Comparison of ENCODE assay signal across 15 cellular contexts in the genomic region with DNA sequence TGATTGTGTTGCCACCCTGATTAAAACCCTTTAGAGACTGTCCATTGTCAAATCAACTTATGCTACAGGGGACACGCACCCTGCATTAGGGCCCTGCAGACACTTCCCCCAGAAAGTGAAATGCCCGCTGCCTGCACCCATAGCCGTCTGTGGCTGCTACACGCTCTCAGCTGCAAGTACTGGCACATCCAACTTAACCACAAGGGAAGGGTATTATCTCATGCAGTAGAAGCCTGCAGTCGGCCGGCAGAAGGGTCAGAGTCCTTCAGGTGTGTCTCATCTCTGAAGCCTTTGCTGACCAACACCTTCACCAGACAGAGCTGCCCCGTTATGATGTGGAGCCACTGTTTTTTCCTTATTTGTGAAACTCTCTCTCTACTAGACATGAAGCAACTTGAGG. TPM values are rescaled to one million over a fixed set of nuclear protein-coding genes. Genes with fewer than 3 reads are reported as not detected.
DNase-seq lines count a peak whose midpoint lies in the region; ATAC-seq and TF ChIP-seq lines count a peak whose summit lies in the region.
"Had no signal": no experiment of that assay in that cellular context is flagged by ENCODE, and none has a peak within 500 bp of the region (broad histone marks: within the 10 kb centered on the region; RNA-seq: fewer than 3 reads in every experiment).

No MANE protein-coding gene starts in this region.

- no TSS peak for BruUV-seq in mammary epithelial cell (replicated peaks; lab: Mats Ljungman, UMichigan)

- TF ChIP-seq CTCF in mammary epithelial cell (conservative IDR thresholded peaks at IDR 0.05 in 1 of 2, IDR thresholded peaks at IDR 0.05 in 1 of 2; ENCODE audit: extremely low read depth in 1 of 2, insufficient read depth in 1 of 2, low read depth in 1 of 2, low read length in 2 of 2): no peak

- no peaks in the 10 kb centered on the region for H3K27me3 ChIP-seq in Karpas-422 (ENCODE audit: low read length)
- H3K27me3 ChIP-seq in mammary epithelial cell (ENCODE audit: insufficient read depth, low read length): no peaks in the 10 kb centered on the region
- H3K27me3 ChIP-seq: neural progenitor cell had no signal

- H3K79me2 ChIP-seq in Karpas-422 (ENCODE audit: low read length): no peaks in the 10 kb centered on the region
- no peaks in the 10 kb centered on the region for H3K79me2 ChIP-seq in mammary epithelial cell (ENCODE audit: insufficient read depth, low read length)

- CTCF ChIA-PET in mammary epithelial cell (lab: Charles Lee; ENCODE audit: low non-redundant PET): no interaction called here

- peak; percentile 64 for ATAC-seq in GM18498 (IDR thresholded peaks at IDR 0.05; ENCODE audit: unreplicated experiment)
- no peak for ATAC-seq in GM18907 (IDR thresholded peaks at IDR 0.05; ENCODE audit: unreplicated experiment)
- ATAC-seq: activated T-cell treated with anti-CD3 and anti-CD28 coated beads, Interleukin-2, amount 50 U/mL, for 4 hours had no signal

- H3K36me3 ChIP-seq in Karpas-422 (ENCODE audit: insufficient read depth, low read length) (peaks cover 39% of the 10 kb centered on the region), mammary epithelial cell (ENCODE audit: insufficient read depth, low read length) (peaks cover 5% of the 10 kb centered on the region)
- H3K36me3 ChIP-seq: neural progenitor cell had no signal

- H3K27ac ChIP-seq in Karpas-422 (ENCODE audit: low read length) (peak overlapping the region; percentile 70), mammary epithelial cell (ENCODE audit: insufficient read depth, low read depth, low read length) (peak overlapping the region; percentile 68), caudate nucleus (ENCODE audit: low read depth, low read length) (no peak overlapping the region)
- H3K27ac ChIP-seq: neural progenitor cell had no signal

- H3K9ac ChIP-seq in Karpas-422 (ENCODE audit: low read length): peak overlapping the region; percentile 47
- H3K9ac ChIP-seq in mammary epithelial cell (ENCODE audit: insufficient read depth, low read length): peak overlapping the region; percentile 23
- H3K9ac ChIP-seq: neural progenitor cell had no signal

- in situ Hi-C loops in mammary epithelial cell (cut with MboI; ENCODE audit: low sequenced_read_pairs in 2 of 2): no loop called here

- H4K20me1 ChIP-seq in Karpas-422 (ENCODE audit: insufficient read depth, low read depth, low read length) (no peaks in the 10 kb centered on the region), mammary epithelial cell (ENCODE audit: insufficient read depth, low read length) (no peaks in the 10 kb centered on the region)

- H3K4me1 ChIP-seq in Karpas-422 (ENCODE audit: low read length) (peaks cover 27% of the 10 kb centered on the region), mammary epithelial cell (ENCODE audit: insufficient read depth, low read length) (peaks cover 31% of the 10 kb centered on the region)
- H3K4me1 ChIP-seq: neural progenitor cell had no signal

- intact Hi-C loops in mammary epithelial cell (cut with micrococcal nuclease): loop anchor here (1.0 kb wide), 1 partner anchor 15 kb away; no protein-coding TSS in a partner anchor

- H2AFZ ChIP-seq in Karpas-422 (ENCODE audit: low read length) (peak overlapping the region; percentile 20; the same call in 1 of the 2 replicates), mammary epithelial cell (ENCODE audit: low read depth, low read length) (peak overlapping the region; percentile 29)
- H2AFZ ChIP-seq: neural progenitor cell had no signal

- H3K9me2 ChIP-seq in Karpas-422 (replicated peaks; ENCODE audit: insufficient read depth, low read length): no peaks in the 10 kb centered on the region

- H3K4me3 ChIP-seq in Karpas-422 (ENCODE audit: low read length): 0 out of 2 replicates have a peak overlapping the region, but pooled peaks have one; percentile 12
- H3K4me3 ChIP-seq in mammary epithelial cell (replicated peaks in 1 of 3; ENCODE audit: insufficient read depth in 1 of 3, low read depth in 2 of 3, low read length in 3 of 3): peak overlapping the region in 1 of 3 experiments; percentile 11
- H3K4me3 ChIP-seq: neural progenitor cell had no signal

- 16% methylated on average over 7 of the region's 7 CpGs for WGBS in mammary epithelial cell (ENCODE audit: low coverage, missing lambda C conversion rate)

- peak; percentile 60 for DNase-seq in Karpas-422
- peak; percentile 90 for DNase-seq in mammary epithelial cell
- peak; percentile 28 for DNase-seq in myocyte (ENCODE audit: low read depth)
- no peak for DNase-seq in stimulated activated CD4-positive, alpha-beta T cell treated with anti-CD3 and anti-CD28 coated beads, Interleukin-2, amount 100 ng/mL, for 24 hours
- no peak for DNase-seq in caudate nucleus (lab: John Stamatoyannopoulos, UW)
- DNase-seq in stimulated activated naive CD4-positive, alpha-beta T cell (lab: John Stamatoyannopoulos, UW): no peak
- DNase-seq: activated CD4-positive, alpha-beta T cell treated with anti-CD3 and anti-CD28 coated beads, Interleukin-2, amount 50 U/mL, for 4 hours; activated T-cell treated with anti-CD3 and anti-CD28 coated beads, Interleukin-2, amount 50 U/mL, for 4 hours; foreskin melanocyte; HFFc6; NCI-H1436; stimulated activated CD4-positive, alpha-beta T cell treated with anti-CD3 and anti-CD28 coated beads, Interleukin-1b, Interleukin-23, amount 100 ng/mL, for 48 hours had no signal

- H3K4me2 ChIP-seq in Karpas-422 (ENCODE audit: low read depth, low read length, poor library complexity, severe bottlenecking): peak overlapping the region; percentile 24
- H3K4me2 ChIP-seq in mammary epithelial cell (ENCODE audit: insufficient read depth, low read depth, low read length): peak overlapping the region; percentile 55
- H3K4me2 ChIP-seq: neural progenitor cell had no signal

- no peaks in the 10 kb centered on the region for H3K9me3 ChIP-seq in Karpas-422 (ENCODE audit: low read length)
- no peaks in the 10 kb centered on the region for H3K9me3 ChIP-seq in mammary epithelial cell (replicated peaks; ENCODE audit: insufficient read depth, low read length)

- dilution Hi-C loops in mammary epithelial cell (cut with HindIII; ENCODE audit: low sequenced_read_pairs): no loop called here

RNA-seq across cellular contexts. Expression of a gene that starts 20.8 kb away (rescaled TPM):
- 17.9 and 30.3 TPM in 2 replicates for total RNA-seq in Karpas-422 (2014; rRNA removed; shearing (Covaris generic); ENCODE audit: low replicate concordance)
- total RNA-seq in mammary epithelial cell (10 to 100 TPM; 18.7 to 25.3 TPM), myocyte (0.99 and 2.5 TPM in 2 replicates)
- 16.3 TPM for polyA plus RNA-seq in mammary epithelial cell
- polyA minus RNA-seq in mammary epithelial cell: 7.3 TPM
- 2.1 TPM for polyA plus RNA-seq in myocyte (2012)

RNA-seq across cellular contexts. Expression of a gene that starts 50.6 kb away (rescaled TPM):
- 70.6 and 127 TPM in 2 replicates for total RNA-seq in Karpas-422 (2014; rRNA removed; shearing (Covaris generic); ENCODE audit: low replicate concordance)
- total RNA-seq in mammary epithelial cell: 10 to 100 TPM; 39.8 to 80.6 TPM
- 139 TPM for polyA plus RNA-seq in mammary epithelial cell
- 80.4 TPM for polyA minus RNA-seq in mammary epithelial cell
- 86.5 and 98.8 TPM in 2 replicates for total RNA-seq in myocyte
- 108 TPM for polyA plus RNA-seq in myocyte (2012)

Comparison
In these comparisons a context has a peak if more than half of its experiments do, and no peak if none do; other contexts are left out.
1. DNase-seq: peak in Karpas-422 (single experiment), mammary epithelial cell (single experiment) and myocyte (single experiment); none in stimulated activated CD4-positive, alpha-beta T cell treated with anti-CD3 and anti-CD28 coated beads, Interleukin-2, amount 100 ng/mL, for 24 hours (0 of 2), caudate nucleus (0 of 61) and stimulated activated naive CD4-positive, alpha-beta T cell (0 of 6).